In the genomic region with DNA sequence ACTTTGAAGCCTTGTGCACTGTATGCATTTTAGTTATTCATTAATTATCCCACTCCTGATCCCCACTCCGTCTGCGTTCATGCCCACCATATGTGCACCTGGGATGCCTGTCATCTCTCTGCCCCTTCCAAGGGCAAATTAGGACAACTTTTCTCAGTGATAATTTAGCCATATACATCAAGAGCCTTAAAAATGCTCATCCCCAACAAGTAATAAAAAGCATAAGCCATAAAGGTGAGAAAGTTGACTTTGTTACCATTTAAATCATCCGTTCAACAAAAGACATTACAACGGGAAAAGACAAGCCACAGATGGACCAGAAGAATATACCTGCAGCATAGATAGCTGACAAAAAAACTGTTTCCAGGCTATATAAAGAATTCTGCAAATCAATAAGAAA, we compare ENCODE assay signal across 27 cellular contexts.
"Had no signal": no experiment of that assay in that cellular context is flagged by ENCODE, and none has a peak within 500 bp of the region (broad histone marks: within the 10 kb centered on the region; RNA-seq: fewer than 3 reads in every experiment).

No MANE protein-coding gene starts in this region.

- H3K27ac Mint-ChIP-seq: stimulated activated effector memory CD8-positive, alpha-beta T cell treated with anti-CD3 and anti-CD28 coated beads, Interleukin-12 subunit alpha, Interleukin-12 subunit beta, amount 100 ng/mL, for 72 hours; stimulated activated memory B cell treated with anti-CD40 and anti-IgM and Interleukin-4, amounts not matched to agents 10 μg/mL and 1 μg/mL and 100 μg/mL, for 72 hours; stimulated activated naive B cell treated with anti-CD40 and anti-IgM and Interleukin-4, amounts not matched to agents 10 μg/mL and 1 μg/mL and 100 μg/mL, for 72 hours; stimulated activated naive CD8-positive, alpha-beta T cell treated with anti-CD3 and anti-CD28 coated beads, Interleukin-15, Interleukin-2, amounts not matched to agents 100 ng/mL and 50 ng/mL, for 24 hours; type B pancreatic cell had no signal

- H3K27ac ChIP-seq: stomach, suprapubic skin, testis, thoracic aorta, thyroid gland, tibial artery, tibial nerve, transverse colon, upper lobe of left lung, upper lobe of right lung, uterus, vagina had no signal

- DNase-seq: stimulated activated CD4-positive, alpha-beta T cell treated with anti-CD3 and anti-CD28 coated beads, Interleukin-2, amount 100 ng/mL, for 48 hours; stimulated activated CD4-positive, alpha-beta T cell treated with anti-CD3 and anti-CD28 coated beads, Interleukin-4, amount 100 ng/mL, for 1 hour; stimulated activated CD4-positive, alpha-beta T cell treated with anti-CD3 and anti-CD28 coated beads, Interleukin-4, amount 100 ng/mL, for 4 hours; stimulated activated CD8-positive, alpha-beta memory T cell treated with anti-CD3 and anti-CD28 coated beads, Interleukin-4, amount 100 ng/mL, for 48 hours; stimulated activated naive B cell treated with anti-CD40 and anti-IgM and Interleukin-4, amounts not matched to agents 10 μg/mL and 1 μg/mL and 100 μg/mL, for 72 hours; stimulated activated naive CD4-positive, alpha-beta T cell; stimulated activated naive CD4-positive, alpha-beta T cell treated with Interleukin-2 at 50 U/mL for 16 hours; stimulated activated naive CD8-positive, alpha-beta T cell treated with anti-CD3 and anti-CD28 coated beads, Interleukin-15, amount 100 ng/mL, for 72 hours; stimulated activated naive CD8-positive, alpha-beta T cell treated with anti-CD3 and anti-CD28 coated beads, Interleukin-15, Interleukin-2, amounts not matched to agents 100 U/mL and 50 U/mL, for 24 hours; stomach; substantia nigra; testis; thyroid gland; tibial artery; transverse colon; trophoblast cell; upper lobe of left lung; upper lobe of right lung; uterus had no signal

- H3K4me1 Mint-ChIP-seq: stimulated activated effector memory CD8-positive, alpha-beta T cell treated with anti-CD3 and anti-CD28 coated beads, Interleukin-12 subunit alpha, Interleukin-12 subunit beta, amount 100 ng/mL, for 72 hours; stimulated activated naive B cell treated with anti-CD40 and anti-IgM and Interleukin-4, amounts not matched to agents 10 μg/mL and 1 μg/mL and 100 μg/mL, for 72 hours; stimulated activated naive CD8-positive, alpha-beta T cell treated with anti-CD3 and anti-CD28 coated beads, Interleukin-15, amount 100 ng/mL, for 72 hours had no signal

- H3K27me3 ChIP-seq: testis, thyroid gland, upper lobe of left lung, uterus, vagina had no signal

- H3K9me3 Mint-ChIP-seq: stimulated activated effector memory CD8-positive, alpha-beta T cell treated with anti-CD3 and anti-CD28 coated beads, Interleukin-12 subunit alpha, Interleukin-12 subunit beta, amount 100 ng/mL, for 72 hours; stimulated activated memory B cell treated with anti-CD40 and anti-IgM and Interleukin-4, amounts not matched to agents 10 μg/mL and 1 μg/mL and 100 μg/mL, for 72 hours; stimulated activated naive B cell treated with anti-CD40 and anti-IgM and Interleukin-4, amounts not matched to agents 10 μg/mL and 1 μg/mL and 100 μg/mL, for 72 hours; stimulated activated naive CD8-positive, alpha-beta T cell treated with anti-CD3 and anti-CD28 coated beads, Interleukin-15, amount 100 ng/mL, for 72 hours; stimulated activated naive CD8-positive, alpha-beta T cell treated with anti-CD3 and anti-CD28 coated beads, Interleukin-15, Interleukin-2, amounts not matched to agents 100 ng/mL and 50 ng/mL, for 24 hours; type B pancreatic cell had no signal

- H3K36me3 ChIP-seq: stomach, suprapubic skin, thoracic aorta, thyroid gland, tibial artery, tibial nerve, transverse colon, upper lobe of left lung, upper lobe of right lung, uterus, vagina had no signal

- H3K4me3 Mint-ChIP-seq: stimulated activated effector memory CD8-positive, alpha-beta T cell treated with anti-CD3 and anti-CD28 coated beads, Interleukin-12 subunit alpha, Interleukin-12 subunit beta, amount 100 ng/mL, for 72 hours; stimulated activated memory B cell treated with anti-CD40 and anti-IgM and Interleukin-4, amounts not matched to agents 10 μg/mL and 1 μg/mL and 100 μg/mL, for 72 hours; stimulated activated naive B cell treated with anti-CD40 and anti-IgM and Interleukin-4, amounts not matched to agents 10 μg/mL and 1 μg/mL and 100 μg/mL, for 72 hours; stimulated activated naive CD8-positive, alpha-beta T cell treated with anti-CD3 and anti-CD28 coated beads, Interleukin-15, amount 100 ng/mL, for 72 hours; stimulated activated naive CD8-positive, alpha-beta T cell treated with anti-CD3 and anti-CD28 coated beads, Interleukin-15, Interleukin-2, amounts not matched to agents 100 ng/mL and 50 ng/mL, for 24 hours; type B pancreatic cell had no signal

- H3K4me1 ChIP-seq: stomach, suprapubic skin, testis, thyroid gland, transverse colon, upper lobe of left lung, upper lobe of right lung, uterus, vagina had no signal

- H3K36me3 Mint-ChIP-seq: stimulated activated effector memory CD8-positive, alpha-beta T cell treated with anti-CD3 and anti-CD28 coated beads, Interleukin-12 subunit alpha, Interleukin-12 subunit beta, amount 100 ng/mL, for 72 hours; stimulated activated memory B cell treated with anti-CD40 and anti-IgM and Interleukin-4, amounts not matched to agents 10 μg/mL and 1 μg/mL and 100 μg/mL, for 72 hours; stimulated activated naive B cell treated with anti-CD40 and anti-IgM and Interleukin-4, amounts not matched to agents 10 μg/mL and 1 μg/mL and 100 μg/mL, for 72 hours; type B pancreatic cell had no signal

- H3K9me3 ChIP-seq: stomach, suprapubic skin, testis, thoracic aorta, thyroid gland, tibial artery, tibial nerve, transverse colon, upper lobe of left lung, upper lobe of right lung, uterus, vagina had no signal

- H3K4me3 ChIP-seq: stomach, suprapubic skin, testis, thoracic aorta, thyroid gland, tibial artery, tibial nerve, transverse colon, upper lobe of left lung, upper lobe of right lung, uterus, vagina had no signal

- ATAC-seq: stimulated activated effector memory CD8-positive, alpha-beta T cell treated with anti-CD3 and anti-CD28 coated beads, Interleukin-12 subunit alpha, Interleukin-12 subunit beta, amount 100 ng/mL, for 72 hours; stimulated activated memory B cell treated with anti-CD40 and anti-IgM and Interleukin-4, amounts not matched to agents 10 μg/mL and 1 μg/mL and 100 μg/mL, for 72 hours; stimulated activated naive B cell treated with anti-CD40 and anti-IgM and Interleukin-4, amounts not matched to agents 10 μg/mL and 1 μg/mL and 100 μg/mL, for 72 hours; stimulated activated naive CD8-positive, alpha-beta T cell treated with anti-CD3 and anti-CD28 coated beads, Interleukin-15, amount 100 ng/mL, for 72 hours; stimulated activated naive CD8-positive, alpha-beta T cell treated with anti-CD3 and anti-CD28 coated beads, Interleukin-15, Interleukin-2, amounts not matched to agents 100 U/mL and 50 U/mL, for 24 hours; upper lobe of right lung had no signal
